In the genomic region with DNA sequence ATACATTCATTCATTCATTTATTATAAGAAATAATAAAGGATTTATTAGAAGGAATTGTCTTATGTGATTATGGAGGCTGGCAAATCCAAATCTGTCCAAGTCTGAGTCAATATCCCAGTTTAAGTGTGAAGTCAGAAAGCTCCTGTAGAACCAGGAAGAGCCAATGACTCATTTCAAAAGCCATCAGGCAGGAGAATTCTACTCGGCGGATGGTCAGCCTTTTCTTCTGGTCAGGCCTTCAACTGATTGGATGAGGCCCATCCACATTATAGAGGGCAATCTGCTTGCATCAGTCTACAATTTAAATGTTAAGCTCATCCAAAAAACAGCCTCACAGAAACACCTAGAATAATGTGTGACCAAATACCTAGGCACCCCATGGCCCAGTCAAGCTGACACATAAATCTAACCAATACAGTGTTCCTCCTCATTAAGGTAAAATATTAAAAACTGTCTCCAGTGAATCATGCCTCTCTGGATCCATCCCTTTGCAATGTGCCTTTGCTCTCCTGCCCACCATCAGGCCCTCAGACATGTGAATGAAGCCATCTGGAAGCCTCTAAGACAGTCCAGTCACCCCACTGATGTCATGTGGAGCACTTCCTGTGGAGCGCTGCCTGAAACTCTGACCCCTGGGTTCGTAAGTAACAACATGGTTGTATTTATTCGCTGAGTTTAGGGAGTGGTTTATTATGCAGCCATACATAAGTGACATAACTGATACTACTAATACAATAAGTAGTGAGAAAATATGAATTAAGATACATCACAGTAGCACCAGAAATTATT, we compare ENCODE assay signal across 23 cellular contexts.
DNase-seq lines count a peak whose midpoint lies in the region; ATAC-seq, FAIRE-seq and TF ChIP-seq lines count a peak whose summit lies in the region.
"Had no signal": no experiment of that assay in that cellular context is flagged by ENCODE, and none has a peak within 500 bp of the region (broad histone marks: within the 10 kb centered on the region; RNA-seq: fewer than 3 reads in every experiment).

No MANE protein-coding gene starts in this region.

- no peaks in the 10 kb centered on the region for H3K27me3 ChIP-seq in endothelial cell of umbilical vein (ENCODE audit: control insufficient read depth in 2 of 2, insufficient read depth in 2 of 2, low read length in 2 of 2)
- H3K27me3 ChIP-seq: heart left ventricle had no signal

- H3K4me3 Mint-ChIP-seq in activated CD8-positive, alpha-beta T cell treated with anti-CD3 and anti-CD28 coated beads, Interleukin-2, amount 10 ng/mL, durations not matched to agents 7 days and 5 days, result no peak overlapping the region
- H3K4me3 Mint-ChIP-seq: activated B cell treated with CpG ODN at 0.5 μM for 24 hours; activated naive CD8-positive, alpha-beta T cell; CD4-positive, alpha-beta memory T cell; effector memory CD8-positive, alpha-beta T cell; naive B cell had no signal

- intact Hi-C loops in endothelial cell of umbilical vein (cut with micrococcal nuclease) (no loop called here), mucosa of descending colon (cut with DNase I, micrococcal nuclease) (no loop called here), kidney (cut with DNase I) (no loop called here)

- H2AFZ ChIP-seq in endothelial cell of umbilical vein (ENCODE audit: low read depth, low read length), result no peak overlapping the region

- TF ChIP-seq POLR2A in GM12892 (IDR thresholded peaks at IDR 0.05; ENCODE audit: low read depth, low read length) (no peak), endothelial cell of umbilical vein (IDR thresholded peaks at IDR 0.05; ENCODE audit: low read depth, low read length) (no peak)

- no peak overlapping the region for H3K4me3 ChIP-seq in endothelial cell of umbilical vein (replicated peaks in 1 of 3; ENCODE audit: insufficient read depth in 1 of 3, low read depth in 1 of 3, low read length in 3 of 3)
- no peak overlapping the region for H3K4me3 ChIP-seq in mucosa of descending colon
- H3K4me3 ChIP-seq in kidney (ENCODE audit: low read length in 2 of 2), result no peak overlapping the region
- H3K4me3 ChIP-seq: heart left ventricle had no signal

- ATAC-seq in mucosa of descending colon, result peak; percentile 66
- no peak for ATAC-seq in HG03342 (IDR thresholded peaks at IDR 0.05; ENCODE audit: unreplicated experiment)
- ATAC-seq in activated CD8-positive, alpha-beta T cell treated with anti-CD3 and anti-CD28 coated beads, Interleukin-2, amount 10 ng/mL, durations not matched to agents 7 days and 5 days, result no peak
- ATAC-seq: effector memory CD8-positive, alpha-beta T cell; heart left ventricle had no signal

- H3K36me3 Mint-ChIP-seq in activated CD8-positive, alpha-beta T cell treated with anti-CD3 and anti-CD28 coated beads, Interleukin-2, amount 10 ng/mL, durations not matched to agents 7 days and 5 days (ENCODE audit: low read depth), result no peaks in the 10 kb centered on the region
- H3K36me3 Mint-ChIP-seq: activated naive CD8-positive, alpha-beta T cell; CD4-positive, alpha-beta memory T cell; naive B cell had no signal

- H3K9me3 Mint-ChIP-seq in activated CD8-positive, alpha-beta T cell treated with anti-CD3 and anti-CD28 coated beads, Interleukin-2, amount 10 ng/mL, durations not matched to agents 7 days and 5 days (ENCODE audit: insufficient read depth), result no peaks in the 10 kb centered on the region
- H3K9me3 Mint-ChIP-seq: effector memory CD8-positive, alpha-beta T cell had no signal

- H3K9me3 ChIP-seq in endothelial cell of umbilical vein (replicated peaks; ENCODE audit: control insufficient read depth, insufficient read depth, low read length) (no peaks in the 10 kb centered on the region), mucosa of descending colon (no peaks in the 10 kb centered on the region), kidney (ENCODE audit: control insufficient read depth in 1 of 2, low read length in 2 of 2) (no peaks in the 10 kb centered on the region)

- peaks cover 2% of the 10 kb centered on the region for H3K27me3 Mint-ChIP-seq in activated CD8-positive, alpha-beta T cell treated with anti-CD3 and anti-CD28 coated beads, Interleukin-2, amount 10 ng/mL, durations not matched to agents 7 days and 5 days (ENCODE audit: low read depth)
- H3K27me3 Mint-ChIP-seq: activated B cell treated with CpG ODN at 0.5 μM for 24 hours; activated naive CD8-positive, alpha-beta T cell; CD4-positive, alpha-beta memory T cell; effector memory CD8-positive, alpha-beta T cell; naive B cell had no signal

- FAIRE-seq in GM12892 (lab: Jason Lieb, UNC) (peak; percentile 9), endothelial cell of umbilical vein (lab: Jason Lieb, UNC) (no peak), kidney (lab: Jason Lieb, UNC) (no peak)

- H3K4me2 ChIP-seq in endothelial cell of umbilical vein (ENCODE audit: insufficient read depth, low read length), result no peak overlapping the region

- CTCF ChIA-PET in endothelial cell of umbilical vein (lab: Charles Lee), result no interaction called here
- CTCF ChIA-PET in activated CD8-positive, alpha-beta T cell treated with anti-CD3 and anti-CD28 coated beads, Interleukin-2, amount 10 ng/mL, durations not matched to agents 7 days and 5 days (lab: Charles Lee), result no interaction called here

- no peaks in the 10 kb centered on the region for H4K20me1 ChIP-seq in endothelial cell of umbilical vein (replicated peaks; ENCODE audit: control insufficient read depth, extremely low read depth, insufficient read depth, low read length)

- no peaks in the 10 kb centered on the region for H3K79me2 ChIP-seq in endothelial cell of umbilical vein (ENCODE audit: control insufficient read depth, insufficient read depth, low read length)

- H3K9ac ChIP-seq in endothelial cell of umbilical vein (replicated peaks; ENCODE audit: extremely low read depth, insufficient read depth, low read length), result no peak overlapping the region
- no peak overlapping the region for H3K9ac ChIP-seq in kidney (ENCODE audit: low read length in 2 of 2)

- H3K27ac ChIP-seq in endothelial cell of umbilical vein (ENCODE audit: insufficient read depth, low read depth, low read length), result no peak overlapping the region
- no peak overlapping the region for H3K27ac ChIP-seq in kidney (ENCODE audit: low read depth in 2 of 2, low read length in 2 of 2)
- H3K27ac ChIP-seq: heart left ventricle had no signal

- POLR2A ChIA-PET in endothelial cell of umbilical vein (lab: Charles Lee), result no interaction called here
- POLR2A ChIA-PET in activated CD8-positive, alpha-beta T cell treated with anti-CD3 and anti-CD28 coated beads, Interleukin-2, amount 10 ng/mL, durations not matched to agents 7 days and 5 days (lab: Charles Lee), result interaction anchor here (0.6 kb wide), 1 partner anchor 434 kb away, joined by 3 read pairs; no protein-coding TSS in a partner anchor

- dilution Hi-C loops in endothelial cell of umbilical vein (cut with MboI; ENCODE audit: extremely low pct_ligation_motif_present, low sequenced_read_pairs), result no loop called here

- no peak overlapping the region for H3K27ac Mint-ChIP-seq in activated CD8-positive, alpha-beta T cell treated with anti-CD3 and anti-CD28 coated beads, Interleukin-2, amount 10 ng/mL, durations not matched to agents 7 days and 5 days
- H3K27ac Mint-ChIP-seq: activated B cell treated with CpG ODN at 0.5 μM for 24 hours; activated naive CD8-positive, alpha-beta T cell; effector memory CD8-positive, alpha-beta T cell had no signal

- DNase-seq in GM12892 (ENCODE audit: insufficient read length) (no peak), M059J (ENCODE audit: low read depth) (peak; percentile 34), endothelial cell of umbilical vein (ENCODE audit: low read depth, low spot score) (no peak), mucosa of descending colon (no peak), kidney (no peak)
- DNase-seq in activated CD8-positive, alpha-beta T cell treated with anti-CD3 and anti-CD28 coated beads, Interleukin-2, amount 10 ng/mL, durations not matched to agents 7 days and 5 days, result no peak
- DNase-seq: activated B cell treated with CpG ODN at 0.5 μM for 24 hours; activated CD4-positive, alpha-beta T cell treated with anti-CD3 and anti-CD28 coated beads, Interleukin-2, amount 50 U/mL, for 48 hours; activated CD8-positive, alpha-beta memory T cell treated with anti-CD3 and anti-CD28 coated beads, Interleukin-2, amount 50 U/mL, for 48 hours; CD4-positive, alpha-beta memory T cell; effector memory CD8-positive, alpha-beta T cell; GF-D8; heart left ventricle; naive B cell; NCI-H1105; NCI-H2029; NCI-H2227 treated with DMSO at 0.1 percent for 48 hours; NCI-H748 treated with DMSO at 0.1 percent for 48 hours; nucleus accumbens; SHP77; T1000 had no signal

- no peaks in the 10 kb centered on the region for H3K36me3 ChIP-seq in endothelial cell of umbilical vein (ENCODE audit: control insufficient read depth in 2 of 2, extremely low read depth in 1 of 2, insufficient read depth in 2 of 2, low read length in 2 of 2)
- no peaks in the 10 kb centered on the region for H3K36me3 ChIP-seq in mucosa of descending colon (ENCODE audit: low read depth)
- no peaks in the 10 kb centered on the region for H3K36me3 ChIP-seq in kidney (ENCODE audit: control insufficient read depth in 1 of 2, insufficient read depth in 2 of 2, low read length in 2 of 2)
- H3K36me3 ChIP-seq: heart left ventricle had no signal

- H3K4me1 ChIP-seq in endothelial cell of umbilical vein (ENCODE audit: control insufficient read depth, extremely low read depth, insufficient read depth, low read length), result peaks cover 9% of the 10 kb centered on the region
- H3K4me1 ChIP-seq in mucosa of descending colon (ENCODE audit: low read depth), result no peaks in the 10 kb centered on the region
- H3K4me1 ChIP-seq in kidney (ENCODE audit: control insufficient read depth in 1 of 2, insufficient read depth in 1 of 2, low read depth in 1 of 2, low read length in 2 of 2), result no peaks in the 10 kb centered on the region
- H3K4me1 ChIP-seq: heart left ventricle had no signal

- TF ChIP-seq CTCF in endothelial cell of umbilical vein (IDR thresholded peaks at IDR 0.05; ENCODE audit: extremely low read depth in 1 of 2, insufficient read depth in 1 of 2, low read depth in 1 of 2, low read length in 2 of 2) (no peak), mucosa of descending colon (IDR thresholded peaks at IDR 0.05) (no peak), kidney (IDR thresholded peaks at IDR 0.05; ENCODE audit: borderline replicate concordance, extremely low read depth, insufficient read depth) (no peak)

- no TSS peak for BruUV-seq in endothelial cell of umbilical vein (replicated peaks; lab: Mats Ljungman, UMichigan)

- no peaks in the 10 kb centered on the region for H3K4me1 Mint-ChIP-seq in activated CD8-positive, alpha-beta T cell treated with anti-CD3 and anti-CD28 coated beads, Interleukin-2, amount 10 ng/mL, durations not matched to agents 7 days and 5 days (ENCODE audit: low read depth)
- H3K4me1 Mint-ChIP-seq: activated B cell treated with CpG ODN at 0.5 μM for 24 hours; CD4-positive, alpha-beta memory T cell; naive B cell had no signal

- no peaks in the 10 kb centered on the region for H3K9me1 ChIP-seq in endothelial cell of umbilical vein (replicated peaks; ENCODE audit: control insufficient read depth, extremely low read depth, insufficient read depth, low read length)

TF ChIP-seq in endothelial cell of umbilical vein, 7 proteins besides CTCF, POLR2A, EP300 and RAD21 (continues in another document):
- TF ChIP-seq GATA2 (IDR thresholded peaks at IDR 0.05; ENCODE audit: insufficient read depth, insufficient read length, low read depth, low read length) (no peak), EZH2 (IDR thresholded peaks at IDR 0.05; ENCODE audit: borderline replicate concordance, low read depth, low read length, severe bottlenecking) (no peak)
